Comparison of ENCODE assay signal across 25 cellular contexts in the genomic region with DNA sequence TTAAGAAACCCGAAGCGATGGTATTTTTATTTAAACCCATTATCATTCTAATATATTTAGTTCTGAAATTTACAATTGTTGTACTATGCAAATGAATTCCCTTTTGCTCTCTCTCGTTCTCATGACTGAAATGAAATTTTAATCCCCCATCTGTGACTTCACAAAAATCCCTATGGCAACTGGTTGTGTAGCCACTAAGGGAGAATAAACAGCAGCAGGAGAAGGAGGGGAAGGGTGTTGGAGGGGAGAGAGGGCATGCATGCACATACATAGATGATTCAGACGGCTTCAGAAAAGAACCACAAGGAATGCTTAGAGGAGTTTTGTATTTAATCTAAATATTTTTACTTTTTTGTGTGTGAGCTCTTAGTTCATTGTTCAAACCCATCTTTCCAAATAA. TPM values are rescaled to one million over a fixed set of nuclear protein-coding genes. Genes with fewer than 3 reads are reported as not detected.
DNase-seq lines count a peak whose midpoint lies in the region; ATAC-seq and TF ChIP-seq lines count a peak whose summit lies in the region.
"Had no signal": no experiment of that assay in that cellular context is flagged by ENCODE, and none has a peak within 500 bp of the region (broad histone marks: within the 10 kb centered on the region; RNA-seq: fewer than 3 reads in every experiment).

No MANE protein-coding gene starts in this region.

- no peaks in the 10 kb centered on the region for H3K4me1 Mint-ChIP-seq in nephron progenitor cell
- H3K4me1 Mint-ChIP-seq: B cell, memory B cell, nephron had no signal

- no peak overlapping the region for H3K27ac ChIP-seq in gastroesophageal sphincter
- H3K27ac ChIP-seq: cardiac muscle cell, heart right ventricle, psoas muscle, WERI-Rb-1 had no signal

- WGBS in gastroesophageal sphincter (ENCODE audit: low coverage in 1 of 2), 2 donors: 67 to 69% methylated on average over 4 of the region's 4 CpGs

- H3K9me3 Mint-ChIP-seq in nephron progenitor cell: peaks cover 5% of the 10 kb centered on the region
- H3K9me3 Mint-ChIP-seq: activated T-cell treated with anti-CD3 and anti-CD28 coated beads, Interleukin-2, amount 50 U/mL, for 72 hours; memory B cell; T-helper 1 cell treated with Interleukin-12 subunit alpha and Interleukin-12 subunit beta and Interleukin-4 antibody, amounts not matched to agents 30 μg/mL and 1 μg/mL, for 36 hours had no signal

- H3K9me3 ChIP-seq in gastroesophageal sphincter: peaks cover 0 to 3% (median 0%) of the 10 kb centered on the region in 3 donors
- H3K9me3 ChIP-seq: psoas muscle had no signal

- no peak for TF ChIP-seq POLR2A in gastroesophageal sphincter (IDR thresholded peaks at IDR 0.05)

- ATAC-seq in GM18868 (IDR thresholded peaks at IDR 0.05; ENCODE audit: unreplicated experiment) (peak; percentile 48), gastroesophageal sphincter (no peak)
- ATAC-seq: activated T-cell treated with anti-CD3 and anti-CD28 coated beads, Interleukin-2, amount 50 U/mL, for 72 hours; esophagus mucosa; heart right ventricle; psoas muscle had no signal

- no peaks in the 10 kb centered on the region for H3K27me3 Mint-ChIP-seq in nephron progenitor cell (ENCODE audit: low read depth, poor library complexity)
- H3K27me3 Mint-ChIP-seq: activated naive CD8-positive, alpha-beta T cell; memory B cell had no signal

- no peak for TF ChIP-seq CTCF in choroid plexus epithelial cell (conservative IDR thresholded peaks at IDR 0.05; ENCODE audit: low read depth, low read length)
- no peak for TF ChIP-seq CTCF in nephron progenitor cell (IDR thresholded peaks at IDR 0.05)
- TF ChIP-seq CTCF in gastroesophageal sphincter (IDR thresholded peaks at IDR 0.05): no peak
- TF ChIP-seq CTCF in foreskin fibroblast (IDR thresholded peaks at IDR 0.05; ENCODE audit: low read depth, low read length): no peak

- no peaks in the 10 kb centered on the region for H3K36me3 ChIP-seq in gastroesophageal sphincter
- H3K36me3 ChIP-seq: heart right ventricle, WERI-Rb-1 had no signal

- no peak for TF ChIP-seq EP300 in gastroesophageal sphincter (IDR thresholded peaks at IDR 0.05)

- peak; percentile 72 to 84 for DNase-seq in NCI-H524 (lab: John Stamatoyannopoulos, UW)
- DNase-seq in choroid plexus epithelial cell (ENCODE audit: low read depth): peak; percentile 62
- no peak for DNase-seq in nephron progenitor cell
- DNase-seq in NCI-H446 treated with DMSO at 0.1 percent for 48 hours (lab: John Stamatoyannopoulos, UW): no peak
- DNase-seq in NCI-H1105 treated with DMSO at 0.1 percent for 48 hours (lab: John Stamatoyannopoulos, UW): no peak
- DNase-seq in foreskin fibroblast: no peak
- DNase-seq: activated T-cell treated with anti-CD3 and anti-CD28 coated beads, Interleukin-2, amount 50 U/mL, for 72 hours; dorsolateral prefrontal cortex; heart right ventricle; NCI-H1417 treated with DMSO at 0.1 percent for 48 hours; NCI-H2227 treated with DMSO at 0.1 percent for 48 hours; psoas muscle; SHP77; stimulated activated CD4-positive, alpha-beta T cell treated with anti-CD3 and anti-CD28 coated beads, Interleukin-12 subunit alpha, Interleukin-12 subunit beta, amount 100 ng/mL, for 4 hours; WERI-Rb-1 had no signal

- H3K36me3 Mint-ChIP-seq in nephron progenitor cell (ENCODE audit: low read depth): peaks cover 48% of the 10 kb centered on the region
- H3K36me3 Mint-ChIP-seq: memory B cell had no signal

- H3K4me3 ChIP-seq in choroid plexus epithelial cell (ENCODE audit: low read depth, low read length) (no peak overlapping the region), gastroesophageal sphincter (no peak overlapping the region), foreskin fibroblast (ENCODE audit: low read depth in 1 of 2, low read length in 2 of 2) (no peak overlapping the region)
- H3K4me3 ChIP-seq: cardiac muscle cell, dorsolateral prefrontal cortex, heart right ventricle, psoas muscle had no signal

- no peak overlapping the region for H3K4me3 Mint-ChIP-seq in nephron progenitor cell
- H3K4me3 Mint-ChIP-seq: activated naive CD8-positive, alpha-beta T cell; activated T-cell treated with anti-CD3 and anti-CD28 coated beads, Interleukin-2, amount 50 U/mL, for 72 hours; B cell; memory B cell; nephron; T-helper 1 cell treated with Interleukin-12 subunit alpha and Interleukin-12 subunit beta and Interleukin-4 antibody, amounts not matched to agents 30 μg/mL and 1 μg/mL, for 36 hours had no signal

- peak overlapping the region; percentile 60 for H3K27ac Mint-ChIP-seq in nephron progenitor cell
- H3K27ac Mint-ChIP-seq: activated naive CD8-positive, alpha-beta T cell; activated T-cell treated with anti-CD3 and anti-CD28 coated beads, Interleukin-2, amount 50 U/mL, for 72 hours; B cell; memory B cell; nephron; T-helper 1 cell treated with Interleukin-12 subunit alpha and Interleukin-12 subunit beta and Interleukin-4 antibody, amounts not matched to agents 30 μg/mL and 1 μg/mL, for 36 hours had no signal

- no peaks in the 10 kb centered on the region for H3K27me3 ChIP-seq in gastroesophageal sphincter
- H3K27me3 ChIP-seq: cardiac muscle cell, dorsolateral prefrontal cortex, heart right ventricle had no signal

- no peaks in the 10 kb centered on the region for H3K4me1 ChIP-seq in gastroesophageal sphincter
- H3K4me1 ChIP-seq: heart right ventricle, psoas muscle had no signal

RNA-seq across cellular contexts. Expression of a gene that starts 36.8 kb away (rescaled TPM):
- total RNA-seq in gastroesophageal sphincter: 1 to 10 TPM; 1.5 to 2.4 (median 1.8) TPM
- total RNA-seq: HT-29 had no signal

Comparison
In these comparisons a context has a peak if more than half of its experiments do, and no peak if none do; other contexts are left out.
1. DNase-seq: peak in NCI-H524 (2 of 2) and choroid plexus epithelial cell (single experiment); none in nephron progenitor cell (single experiment), NCI-H446 treated with DMSO at 0.1 percent for 48 hours (single experiment), NCI-H1105 treated with DMSO at 0.1 percent for 48 hours (single experiment) and foreskin fibroblast (0 of 2).